ENCODE assay signal across 29 cellular contexts in the genomic region with DNA sequence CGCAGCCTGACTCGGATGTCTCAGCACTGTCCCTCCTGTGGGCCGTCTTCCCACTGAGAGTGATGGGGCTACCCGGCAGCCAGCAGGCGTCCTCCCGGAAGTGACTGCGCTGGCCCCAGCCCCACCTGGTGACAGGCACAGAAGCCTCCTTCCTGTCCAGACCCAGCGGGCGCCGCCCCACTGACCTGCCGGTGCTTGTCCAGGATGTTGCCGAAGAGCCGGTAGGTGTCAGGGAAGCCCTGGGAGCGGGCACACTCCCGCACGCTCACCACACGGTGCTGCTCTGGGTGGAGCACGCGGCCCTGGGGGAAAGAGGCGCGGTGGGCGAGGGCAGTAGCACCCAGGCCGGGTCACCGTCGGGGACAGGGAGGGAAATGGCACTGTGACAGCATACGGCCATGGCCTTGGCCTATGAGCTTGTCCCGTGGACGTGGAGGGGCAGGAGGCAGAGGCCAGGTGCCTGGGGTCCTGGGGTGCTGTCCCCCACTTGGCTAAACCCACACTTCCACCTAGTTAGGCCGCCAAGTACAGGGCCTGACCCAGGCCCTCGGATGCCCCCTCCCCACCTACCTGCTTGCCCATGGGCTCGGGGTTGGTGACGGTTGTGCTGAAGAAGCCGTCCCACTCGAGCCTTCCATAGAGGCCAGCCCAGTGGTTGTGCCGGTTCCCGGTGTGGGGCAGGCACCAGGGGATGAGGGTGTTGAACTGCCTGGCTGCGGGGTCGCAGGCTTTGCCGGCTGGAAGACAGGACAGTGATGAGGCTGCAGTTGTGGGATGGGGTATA. TPM values are rescaled to one million over a fixed set of nuclear protein-coding genes. Genes with fewer than 3 reads are reported as not detected.
DNase-seq lines count a peak whose midpoint lies in the region; ATAC-seq, FAIRE-seq and TF ChIP-seq lines count a peak whose summit lies in the region.
"Had no signal": no experiment of that assay in that cellular context is flagged by ENCODE, and none has a peak within 500 bp of the region (broad histone marks: within the 10 kb centered on the region; RNA-seq: fewer than 3 reads in every experiment).

No MANE protein-coding gene starts in this region.

- POLR2A ChIA-PET in HepG2 (lab: Yijun Ruan, JAX): no interaction called here

- H3K27ac ChIP-seq in BLaER1: peak overlapping the region; percentile 86
- H3K27ac ChIP-seq in DND-41 (ENCODE audit: low read length): no peak overlapping the region
- H3K27ac ChIP-seq in HepG2 (ENCODE audit: extremely low read length, insufficient read depth, low read length): no peak overlapping the region
- no peak overlapping the region for H3K27ac ChIP-seq in ovary
- H3K27ac ChIP-seq: cardiac muscle cell, SJSA1, spleen, thyroid gland had no signal

- H4K20me1 ChIP-seq in BLaER1: no peaks in the 10 kb centered on the region
- peaks cover 56% of the 10 kb centered on the region for H4K20me1 ChIP-seq in DND-41 (ENCODE audit: insufficient read depth, low read length)
- H4K20me1 ChIP-seq in HepG2 (ENCODE audit: insufficient read depth, low read length): no peaks in the 10 kb centered on the region

- TF ChIP-seq CTCF in DND-41 (IDR thresholded peaks at IDR 0.05; ENCODE audit: borderline replicate concordance, extremely low read depth, low read length, poor library complexity, severe bottlenecking): no peak
- no peak for TF ChIP-seq CTCF in bronchial epithelial cell (IDR thresholded peaks at IDR 0.05; ENCODE audit: insufficient read depth, low read length, severe bottlenecking)
- TF ChIP-seq CTCF in HepG2 (CRISPR knock-in tag; IDR thresholded peaks at IDR 0.05): no peak
- no peak for TF ChIP-seq CTCF in ovary (IDR thresholded peaks at IDR 0.05)

- no peak for TF ChIP-seq POLR2A in HepG2 (IDR thresholded peaks at IDR 0.05; ENCODE audit: insufficient read depth in 1 of 2, low read depth in 2 of 2, low read length in 2 of 2)
- TF ChIP-seq POLR2A in ovary (IDR thresholded peaks at IDR 0.05): no peak

- intact Hi-C loops in HepG2 (cut with micrococcal nuclease; ENCODE audit: unreplicated experiment) (no loop called here), posterior cingulate gyrus (cut with DNase I) (no loop called here), ovary (cut with DNase I) (no loop called here)

- 0 out of 2 replicates have a peak, but pooled peaks cover 4% of the 10 kb centered on the region for H3K9me3 ChIP-seq in BLaER1
- H3K9me3 ChIP-seq in DND-41 (ENCODE audit: insufficient read depth, low read length, severe bottlenecking): no peaks in the 10 kb centered on the region
- H3K9me3 ChIP-seq in HepG2 (ENCODE audit: low read length): no peaks in the 10 kb centered on the region
- no peaks in the 10 kb centered on the region for H3K9me3 ChIP-seq in ovary
- H3K9me3 ChIP-seq: SJSA1, spleen, thyroid gland had no signal

- H3K36me3 ChIP-seq in BLaER1 (peaks cover 98% of the 10 kb centered on the region), DND-41 (ENCODE audit: insufficient read depth, low read length) (peaks cover 99% of the 10 kb centered on the region), bronchial epithelial cell (ENCODE audit: control insufficient read depth, insufficient read depth, low read length) (peaks cover 28% of the 10 kb centered on the region), HepG2 (replicated peaks in 1 of 2; ENCODE audit: control insufficient read depth in 1 of 2, insufficient read depth in 2 of 2, low read length in 2 of 2) (peaks cover 41 to 63% of the 10 kb centered on the region in 2 experiments), ovary (peaks cover 2% of the 10 kb centered on the region)

- H3K9ac ChIP-seq in BLaER1: peak overlapping the region; percentile 57; the same call in 1 of the 2 replicates
- no peak overlapping the region for H3K9ac ChIP-seq in DND-41 (ENCODE audit: low read depth, low read length)
- no peak overlapping the region for H3K9ac ChIP-seq in HepG2 (ENCODE audit: insufficient read depth, low read depth, low read length)

- DNase-seq in DND-41 (no peak), bronchial epithelial cell (ENCODE audit: low read depth) (peak; percentile 15), HepG2 (ENCODE audit: low spot score) (no peak), UCSD-AML1 (lab: John Stamatoyannopoulos, UW; ENCODE audit: unreplicated experiment) (no peak), posterior cingulate gyrus (no peak), ovary (no peak), LoVo (ENCODE audit: low spot score) (no peak)
- DNase-seq: activated CD4-positive, alpha-beta T cell treated with anti-CD3 and anti-CD28 coated beads for 1 hour; activated naive CD4-positive, alpha-beta T cell treated with Interleukin-2 at 50 U/mL for 16 hours; amygdala; cortex of kidney; DMS 273 treated with DMSO at 0.1 percent for 48 hours; HFFc6; left cardiac atrium; naive thymus-derived CD8-positive, alpha-beta T cell; NCI-H2171 treated with DMSO at 0.1 percent for 48 hours; NCI-H526; spleen; stimulated activated CD4-positive, alpha-beta T cell treated with anti-CD3 and anti-CD28 coated beads, Interleukin-4, amount 100 ng/mL, for 1 hour; stimulated activated naive CD4-positive, alpha-beta T cell; T-cell; thyroid gland had no signal

- H3K4me2 ChIP-seq in BLaER1 (peak overlapping the region; percentile 78), DND-41 (ENCODE audit: insufficient read depth, low read length) (no peak overlapping the region), HepG2 (ENCODE audit: low read depth, low read length) (no peak overlapping the region)

- CTCF ChIA-PET in HepG2 (lab: Yijun Ruan, JAX; ENCODE audit: low intra/inter-chr PET ratio, low total read pairs): no interaction called here

- FAIRE-seq in bronchial epithelial cell (lab: Jason Lieb, UNC): no peak
- FAIRE-seq in HepG2 (lab: Jason Lieb, UNC): no peak
- FAIRE-seq: GM18507, TTC549 had no signal

- TF ChIP-seq RAD21 in HepG2 (CRISPR knock-in tag; IDR thresholded peaks at IDR 0.05): no peak

- in situ Hi-C loops in HepG2 (cut with HindIII; ENCODE audit: extremely low pct_ligation_motif_present, low pct_unique_long_range_greater_than_20kb): no loop called here

- BruUV-seq in HepG2 (replicated peaks; lab: Mats Ljungman, UMichigan): no TSS peak

- no peak overlapping the region for H2AFZ ChIP-seq in DND-41 (ENCODE audit: low read depth, low read length)
- no peak overlapping the region for H2AFZ ChIP-seq in HepG2 (ENCODE audit: low read length)

- peaks cover 100% of the 10 kb centered on the region for H3K4me1 ChIP-seq in BLaER1
- H3K4me1 ChIP-seq in DND-41 (ENCODE audit: insufficient read depth, low read length): no peaks in the 10 kb centered on the region
- H3K4me1 ChIP-seq in HepG2 (ENCODE audit: insufficient read depth, low read length): no peaks in the 10 kb centered on the region
- H3K4me1 ChIP-seq in ovary (ENCODE audit: insufficient read depth): no peaks in the 10 kb centered on the region
- H3K4me1 ChIP-seq: spleen, thyroid gland had no signal

- TF ChIP-seq EP300 in HepG2 (IDR thresholded peaks at IDR 0.05; ENCODE audit: low read depth in 2 of 2, low read length in 2 of 2) (no peak), HepG2 (CRISPR knock-in tag; IDR thresholded peaks at IDR 0.05; ENCODE audit: borderline replicate concordance) (no peak), ovary (IDR thresholded peaks at IDR 0.05) (no peak)

- ATAC-seq in DND-41 (ENCODE audit: insufficient read depth, low read depth) (0 out of 3 replicates have a peak, but pooled peaks have one; percentile 6), HepG2 (no peak; the same call in 2 of the 3 replicates)
- ATAC-seq: left cardiac atrium; naive thymus-derived CD8-positive, alpha-beta T cell; Panc1; T-cell had no signal

- 0 out of 2 replicates have a peak, but pooled peaks cover 3% of the 10 kb centered on the region for H3K79me2 ChIP-seq in DND-41 (ENCODE audit: insufficient read depth, low read length)
- H3K79me2 ChIP-seq in HepG2 (ENCODE audit: insufficient read depth, low read length): no peaks in the 10 kb centered on the region

- H3K4me3 ChIP-seq in BLaER1 (peak overlapping the region; percentile 28; the same call in 1 of the 2 replicates), DND-41 (ENCODE audit: low read depth in 1 of 2, low read length in 2 of 2) (no peak overlapping the region), bronchial epithelial cell (ENCODE audit: low read depth, low read length) (no peak overlapping the region), HepG2 (replicated peaks in 1 of 3; ENCODE audit: insufficient read depth in 1 of 3, low read depth in 2 of 3, low read length in 3 of 3) (no peak overlapping the region), ovary (no peak overlapping the region)
- H3K4me3 ChIP-seq: cardiac muscle cell, SJSA1, spleen, thyroid gland had no signal

- H3K27me3 ChIP-seq in BLaER1 (no peaks in the 10 kb centered on the region), DND-41 (ENCODE audit: insufficient read depth, low read length, poor library complexity) (no peaks in the 10 kb centered on the region), bronchial epithelial cell (ENCODE audit: control insufficient read depth, insufficient read depth, low read length) (no peaks in the 10 kb centered on the region), HepG2 (ENCODE audit: control insufficient read depth in 1 of 2, insufficient read depth in 2 of 2, low read length in 2 of 2) (no peaks in the 10 kb centered on the region), ovary (no peaks in the 10 kb centered on the region)
- H3K27me3 ChIP-seq: cardiac muscle cell, SJSA1, spleen, thyroid gland had no signal

- WGBS in HepG2 (ENCODE audit: low lambda C conversion rate): 97% methylated on average over 23 of the region's 39 CpGs
- 83 to 91% (median 88%) methylated on average over 37 to 39 of the region's 39 CpGs for WGBS in ovary, 3 donors

RNA-seq across cellular contexts. Expression of a gene that starts 16.0 kb away (rescaled TPM):
- total RNA-seq in bronchial epithelial cell (198 and 291 TPM in 2 replicates), HepG2 (2016; rRNA removed; fragmentation: Illumina TruSeq; extraction: Trizol) (173 and 206 TPM in 2 replicates), ovary (100 to 1,000 TPM; 284 to 375 (median 298) TPM)
- total RNA-seq in HepG2 (2016; cell fraction: cytosol; rRNA removed; fragmentation: Illumina TruSeq; extraction: Trizol; ENCODE audit: low read depth): 168 and 195 TPM in 2 replicates
- total RNA-seq in HepG2 (2016; cell fraction: insoluble cytoplasmic fraction; rRNA removed; fragmentation: Illumina TruSeq; extraction: Trizol): 150 and 220 TPM in 2 replicates
- total RNA-seq in HepG2 (2016; cell fraction: membrane; rRNA removed; fragmentation: Illumina TruSeq; extraction: Trizol): 162 and 175 TPM in 2 replicates
- 111 and 116 TPM in 2 replicates for total RNA-seq in HepG2 (2016; cell fraction: nucleus; rRNA removed; fragmentation: Illumina TruSeq; extraction: Trizol)
- polyA plus RNA-seq in HepG2 (2011; rRNA removed) (135 and 141 TPM in 2 replicates), ovary (100 to 1,000 TPM; 293 to 311 TPM)
- polyA plus RNA-seq in HepG2 (2011; cell fraction: cytosol; rRNA removed): 116 and 159 TPM in 2 replicates
- 984 and 1,211 TPM in 2 replicates for polyA plus RNA-seq in HepG2 (2011; cell fraction: nucleus; rRNA removed)
- polyA plus RNA-seq in HepG2 (2012): 126 and 143 TPM in 2 replicates
- 131 and 139 TPM in 2 replicates for polyA plus RNA-seq in HepG2 (2016; cell fraction: cytosol; fragmentation: Illumina TruSeq; extraction: Trizol; ENCODE audit: low read depth)
- 150 and 174 TPM in 2 replicates for polyA plus RNA-seq in HepG2 (2016; cell fraction: insoluble cytoplasmic fraction; fragmentation: Illumina TruSeq; extraction: Trizol; ENCODE audit: low read depth)
- polyA plus RNA-seq in HepG2 (2016; cell fraction: membrane; fragmentation: Illumina TruSeq; extraction: Trizol; ENCODE audit: low read depth): 143 and 147 TPM in 2 replicates
- polyA plus RNA-seq in HepG2 (2016; cell fraction: nucleus; fragmentation: Illumina TruSeq; extraction: Trizol; ENCODE audit: insufficient read depth, low read depth): 284 and 296 TPM in 2 replicates
- 86.0 and 105 TPM in 2 replicates for polyA minus RNA-seq in HepG2 (2011; rRNA and poly(A)+ RNA removed; ENCODE audit: low replicate concordance)
- polyA minus RNA-seq in HepG2 (2011; cell fraction: cytosol; rRNA and poly(A)+ RNA removed): 35.8 and 39.9 TPM in 2 replicates
- polyA minus RNA-seq in HepG2 (2011; cell fraction: nucleus; rRNA and poly(A)+ RNA removed): 64.5 and 67.1 TPM in 2 replicates

RNA-seq across cellular contexts. Expression of a gene that starts 24.2 kb away (rescaled TPM):
- total RNA-seq in bronchial epithelial cell: 1.1 and 3.7 TPM in 2 replicates
- total RNA-seq in HepG2 (2016; rRNA removed; fragmentation: Illumina TruSeq; extraction: Trizol): 1.5 and 4.0 TPM in 2 replicates
- total RNA-seq in HepG2 (2016; cell fraction: cytosol; rRNA removed; fragmentation: Illumina TruSeq; extraction: Trizol; ENCODE audit: low read depth): 0.44 and 0.51 TPM in 2 replicates
- total RNA-seq in HepG2 (2016; cell fraction: insoluble cytoplasmic fraction; rRNA removed; fragmentation: Illumina TruSeq; extraction: Trizol): 1.2 and 3.7 TPM in 2 replicates
- total RNA-seq in HepG2 (2016; cell fraction: membrane; rRNA removed; fragmentation: Illumina TruSeq; extraction: Trizol): 1.00 and 1.3 TPM in 2 replicates
- 3.5 and 5.0 TPM in 2 replicates for total RNA-seq in HepG2 (2016; cell fraction: nucleus; rRNA removed; fragmentation: Illumina TruSeq; extraction: Trizol)
- 7.8 and 13.2 TPM in 2 replicates for polyA plus RNA-seq in HepG2 (2011; rRNA removed)
- 3.7 and 6.4 TPM in 2 replicates for polyA plus RNA-seq in HepG2 (2011; cell fraction: cytosol; rRNA removed)
- 54.8 and 89.7 TPM in 2 replicates for polyA plus RNA-seq in HepG2 (2011; cell fraction: nucleus; rRNA removed)
- 9.0 and 12.8 TPM in 2 replicates for polyA plus RNA-seq in HepG2 (2012)
- 0.51 and 0.64 TPM in 2 replicates for polyA plus RNA-seq in HepG2 (2016; cell fraction: cytosol; fragmentation: Illumina TruSeq; extraction: Trizol; ENCODE audit: low read depth)
- 2.7 and 3.1 TPM in 2 replicates for polyA plus RNA-seq in HepG2 (2016; cell fraction: insoluble cytoplasmic fraction; fragmentation: Illumina TruSeq; extraction: Trizol; ENCODE audit: low read depth)
- 0.66 and 0.74 TPM in 2 replicates for polyA plus RNA-seq in HepG2 (2016; cell fraction: membrane; fragmentation: Illumina TruSeq; extraction: Trizol; ENCODE audit: low read depth)
- polyA plus RNA-seq in HepG2 (2016; cell fraction: nucleus; fragmentation: Illumina TruSeq; extraction: Trizol; ENCODE audit: insufficient read depth, low read depth): 26.8 and 36.2 TPM in 2 replicates
- 18.1 and 21.5 TPM in 2 replicates for polyA minus RNA-seq in HepG2 (2011; rRNA and poly(A)+ RNA removed; ENCODE audit: low replicate concordance)
- 5.4 and 5.5 TPM in 2 replicates for polyA minus RNA-seq in HepG2 (2011; cell fraction: cytosol; rRNA and poly(A)+ RNA removed)
- polyA minus RNA-seq in HepG2 (2011; cell fraction: nucleus; rRNA and poly(A)+ RNA removed): 8.0 and 12.6 TPM in 2 replicates
- total RNA-seq in ovary: 10 to 100 TPM in 5 of 7 donors, 1 to 10 TPM in 2; 5.5 to 18.5 (median 14.4) TPM
- polyA plus RNA-seq in ovary: 1 to 10 TPM; 2.1 to 8.7 TPM

RNA-seq across cellular contexts. Expression of a gene that starts 29.6 kb away (rescaled TPM):
- total RNA-seq in bronchial epithelial cell (41.5 and 45.3 TPM in 2 replicates), HepG2 (2016; rRNA removed; fragmentation: Illumina TruSeq; extraction: Trizol) (23.9 and 36.2 TPM in 2 replicates), ovary (10 to 100 TPM; 21.0 to 58.3 (median 44.4) TPM)
- 17.2 and 20.8 TPM in 2 replicates for total RNA-seq in HepG2 (2016; cell fraction: cytosol; rRNA removed; fragmentation: Illumina TruSeq; extraction: Trizol; ENCODE audit: low read depth)
- 22.0 and 41.0 TPM in 2 replicates for total RNA-seq in HepG2 (2016; cell fraction: insoluble cytoplasmic fraction; rRNA removed; fragmentation: Illumina TruSeq; extraction: Trizol)
- total RNA-seq in HepG2 (2016; cell fraction: membrane; rRNA removed; fragmentation: Illumina TruSeq; extraction: Trizol): 19.3 and 20.0 TPM in 2 replicates
- total RNA-seq in HepG2 (2016; cell fraction: nucleus; rRNA removed; fragmentation: Illumina TruSeq; extraction: Trizol): 29.5 and 36.7 TPM in 2 replicates
- polyA plus RNA-seq in HepG2 (2011; rRNA removed) (41.9 and 53.5 TPM in 2 replicates), ovary (10 to 100 TPM in 1 of 2 donors, 1 to 10 TPM in 1; 6.2 to 33.3 TPM)
- polyA plus RNA-seq in HepG2 (2011; cell fraction: cytosol; rRNA removed): 25.0 and 35.7 TPM in 2 replicates
- 105 and 138 TPM in 2 replicates for polyA plus RNA-seq in HepG2 (2011; cell fraction: nucleus; rRNA removed)
- polyA plus RNA-seq in HepG2 (2012): 23.5 and 24.7 TPM in 2 replicates
- 7.2 and 9.4 TPM in 2 replicates for polyA plus RNA-seq in HepG2 (2016; cell fraction: cytosol; fragmentation: Illumina TruSeq; extraction: Trizol; ENCODE audit: low read depth)
- 27.4 and 29.3 TPM in 2 replicates for polyA plus RNA-seq in HepG2 (2016; cell fraction: insoluble cytoplasmic fraction; fragmentation: Illumina TruSeq; extraction: Trizol; ENCODE audit: low read depth)
- polyA plus RNA-seq in HepG2 (2016; cell fraction: membrane; fragmentation: Illumina TruSeq; extraction: Trizol; ENCODE audit: low read depth): 9.2 and 10.0 TPM in 2 replicates
- 78.4 and 87.0 TPM in 2 replicates for polyA plus RNA-seq in HepG2 (2016; cell fraction: nucleus; fragmentation: Illumina TruSeq; extraction: Trizol; ENCODE audit: insufficient read depth, low read depth)
- 133 and 258 TPM in 2 replicates for polyA minus RNA-seq in HepG2 (2011; rRNA and poly(A)+ RNA removed; ENCODE audit: low replicate concordance)
- polyA minus RNA-seq in HepG2 (2011; cell fraction: cytosol; rRNA and poly(A)+ RNA removed): 18.6 and 19.3 TPM in 2 replicates
- 54.0 and 63.7 TPM in 2 replicates for polyA minus RNA-seq in HepG2 (2011; cell fraction: nucleus; rRNA and poly(A)+ RNA removed)

RNA-seq across cellular contexts. Expression of a gene that starts 33.3 kb away (rescaled TPM):
- total RNA-seq in bronchial epithelial cell: under 0.01 TPM in 1 of 2 replicates, not detected in the other
- total RNA-seq in HepG2 (2016; rRNA removed; fragmentation: Illumina TruSeq; extraction: Trizol): 0.15 TPM in 1 of 2 replicates, not detected in the other
- not detected in 2 replicates for total RNA-seq in HepG2 (2016; cell fraction: cytosol; rRNA removed; fragmentation: Illumina TruSeq; extraction: Trizol; ENCODE audit: low read depth)
- total RNA-seq in HepG2 (2016; cell fraction: insoluble cytoplasmic fraction; rRNA removed; fragmentation: Illumina TruSeq; extraction: Trizol): 0.24 TPM in 1 of 2 replicates, not detected in the other
- total RNA-seq in HepG2 (2016; cell fraction: membrane; rRNA removed; fragmentation: Illumina TruSeq; extraction: Trizol): 0.14 TPM in 1 of 2 replicates, not detected in the other
- 0.31 TPM in 1 of 2 replicates, not detected in the other for total RNA-seq in HepG2 (2016; cell fraction: nucleus; rRNA removed; fragmentation: Illumina TruSeq; extraction: Trizol)
- 1.4 and 2.2 TPM in 2 replicates for polyA plus RNA-seq in HepG2 (2011; rRNA removed)
- 1.8 and 2.1 TPM in 2 replicates for polyA plus RNA-seq in HepG2 (2011; cell fraction: cytosol; rRNA removed)
- polyA plus RNA-seq in HepG2 (2011; cell fraction: nucleus; rRNA removed): 4.3 and 5.8 TPM in 2 replicates
- polyA plus RNA-seq in HepG2 (2012): 0.85 and 1.0 TPM in 2 replicates
- 0.18 and 0.20 TPM in 2 replicates for polyA plus RNA-seq in HepG2 (2016; cell fraction: cytosol; fragmentation: Illumina TruSeq; extraction: Trizol; ENCODE audit: low read depth)
- 0.16 TPM in 1 of 2 replicates, not detected in the other for polyA plus RNA-seq in HepG2 (2016; cell fraction: insoluble cytoplasmic fraction; fragmentation: Illumina TruSeq; extraction: Trizol; ENCODE audit: low read depth)
- 0.09 TPM in 1 of 2 replicates, not detected in the other for polyA plus RNA-seq in HepG2 (2016; cell fraction: membrane; fragmentation: Illumina TruSeq; extraction: Trizol; ENCODE audit: low read depth)
- polyA plus RNA-seq in HepG2 (2016; cell fraction: nucleus; fragmentation: Illumina TruSeq; extraction: Trizol; ENCODE audit: insufficient read depth, low read depth): 0.70 TPM in 1 of 2 replicates, not detected in the other
- polyA minus RNA-seq in HepG2 (2011; rRNA and poly(A)+ RNA removed; ENCODE audit: low replicate concordance): 0.30 and 0.96 TPM in 2 replicates
- polyA minus RNA-seq in HepG2 (2011; cell fraction: cytosol; rRNA and poly(A)+ RNA removed): 0.53 and 0.89 TPM in 2 replicates
- 0.25 and 0.52 TPM in 2 replicates for polyA minus RNA-seq in HepG2 (2011; cell fraction: nucleus; rRNA and poly(A)+ RNA removed)
- total RNA-seq in ovary: under 1 TPM in 6 of 7 donors, not detected in 1; 0.15 to 0.80 (median 0.38) TPM
- polyA plus RNA-seq in ovary: 1 to 10 TPM in 1 of 2 donors, under 1 TPM in 1; 0.10 to 1.4 TPM
- polyA plus RNA-seq: CD14-positive monocyte had no signal

RNA-seq across cellular contexts. Expression of a gene that starts 49.6 kb away (rescaled TPM):
- total RNA-seq in bronchial epithelial cell: 5.0 and 5.5 TPM in 2 replicates
- 8.9 and 12.3 TPM in 2 replicates for total RNA-seq in HepG2 (2016; rRNA removed; fragmentation: Illumina TruSeq; extraction: Trizol)
- total RNA-seq in HepG2 (2016; cell fraction: cytosol; rRNA removed; fragmentation: Illumina TruSeq; extraction: Trizol; ENCODE audit: low read depth): 7.9 and 8.8 TPM in 2 replicates
- 9.0 and 12.8 TPM in 2 replicates for total RNA-seq in HepG2 (2016; cell fraction: insoluble cytoplasmic fraction; rRNA removed; fragmentation: Illumina TruSeq; extraction: Trizol)
- 14.0 and 14.3 TPM in 2 replicates for total RNA-seq in HepG2 (2016; cell fraction: membrane; rRNA removed; fragmentation: Illumina TruSeq; extraction: Trizol)
- 8.6 and 11.4 TPM in 2 replicates for total RNA-seq in HepG2 (2016; cell fraction: nucleus; rRNA removed; fragmentation: Illumina TruSeq; extraction: Trizol)
- 36.4 and 47.5 TPM in 2 replicates for polyA plus RNA-seq in HepG2 (2011; rRNA removed)
- 25.4 and 30.5 TPM in 2 replicates for polyA plus RNA-seq in HepG2 (2011; cell fraction: cytosol; rRNA removed)
- 157 and 161 TPM in 2 replicates for polyA plus RNA-seq in HepG2 (2011; cell fraction: nucleus; rRNA removed)
- 11.5 and 18.6 TPM in 2 replicates for polyA plus RNA-seq in HepG2 (2012)
- 9.0 and 10.1 TPM in 2 replicates for polyA plus RNA-seq in HepG2 (2016; cell fraction: cytosol; fragmentation: Illumina TruSeq; extraction: Trizol; ENCODE audit: low read depth)
- 12.6 and 14.6 TPM in 2 replicates for polyA plus RNA-seq in HepG2 (2016; cell fraction: insoluble cytoplasmic fraction; fragmentation: Illumina TruSeq; extraction: Trizol; ENCODE audit: low read depth)
- polyA plus RNA-seq in HepG2 (2016; cell fraction: membrane; fragmentation: Illumina TruSeq; extraction: Trizol; ENCODE audit: low read depth): 13.7 and 14.9 TPM in 2 replicates
- polyA plus RNA-seq in HepG2 (2016; cell fraction: nucleus; fragmentation: Illumina TruSeq; extraction: Trizol; ENCODE audit: insufficient read depth, low read depth): 35.0 and 36.4 TPM in 2 replicates
- 19.0 and 19.3 TPM in 2 replicates for polyA minus RNA-seq in HepG2 (2011; rRNA and poly(A)+ RNA removed; ENCODE audit: low replicate concordance)
- 13.9 and 15.2 TPM in 2 replicates for polyA minus RNA-seq in HepG2 (2011; cell fraction: cytosol; rRNA and poly(A)+ RNA removed)
- 18.2 and 21.1 TPM in 2 replicates for polyA minus RNA-seq in HepG2 (2011; cell fraction: nucleus; rRNA and poly(A)+ RNA removed)
- total RNA-seq in ovary: 10 to 100 TPM; 34.0 to 49.5 (median 40.2) TPM
- polyA plus RNA-seq in ovary: 10 to 100 TPM; 39.0 to 42.1 TPM
